In the genomic region with DNA sequence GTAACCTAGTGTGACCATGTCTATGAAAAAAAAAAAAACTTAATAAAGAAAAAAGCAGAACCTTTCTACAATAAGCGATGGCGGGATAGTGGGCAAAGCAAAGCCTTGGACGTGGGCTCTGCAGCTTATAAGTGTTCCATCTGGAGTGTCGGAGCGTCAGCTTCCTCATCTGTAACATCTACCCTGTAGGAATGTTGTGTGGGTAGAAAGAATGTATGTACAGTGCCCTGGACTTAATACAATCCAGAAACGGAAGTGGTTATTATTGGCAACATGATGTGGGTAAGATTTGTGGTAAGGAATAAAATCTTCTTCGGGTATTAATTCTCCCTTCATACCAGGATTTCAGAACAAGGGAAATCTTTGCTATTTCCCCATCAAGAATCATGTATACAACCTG, we compare ENCODE assay signal across 19 cellular contexts.
A peak's percentile ranks its signal among the peaks of the same experiment; 100 is the strongest.
DNase-seq lines count a peak whose midpoint lies in the region; ATAC-seq and TF ChIP-seq lines count a peak whose summit lies in the region.
"Had no signal": no experiment of that assay in that cellular context is flagged by ENCODE, and none has a peak within 500 bp of the region (broad histone marks: within the 10 kb centered on the region; RNA-seq: fewer than 3 reads in every experiment).

No MANE protein-coding gene starts in this region.

- peaks cover 10% of the 10 kb centered on the region for H3K9me3 ChIP-seq in IMR-90 (ENCODE audit: control insufficient read depth, insufficient read depth, low read length)
- H3K9me3 ChIP-seq in colonic mucosa = no peaks in the 10 kb centered on the region
- H3K9me3 ChIP-seq in endodermal cell (ENCODE audit: control insufficient read depth, low read length) = peaks cover 26% of the 10 kb centered on the region
- H3K9me3 ChIP-seq: gastrocnemius medialis had no signal

- POLR2A ChIA-PET in IMR-90 (lab: Charles Lee; ENCODE audit: unreplicated experiment) = interaction anchor here (0.6 kb wide), 1 partner anchor 9 kb away, joined by 3 read pairs; no protein-coding TSS in a partner anchor

- peaks cover 7% of the 10 kb centered on the region for H3K9me1 ChIP-seq in IMR-90 (ENCODE audit: insufficient read depth, low read length)

- H3K27ac Mint-ChIP-seq in chondrocyte (ENCODE audit: unreplicated experiment) (peak overlapping the region; percentile 87), endodermal cell (no peak overlapping the region)
- H3K27ac Mint-ChIP-seq: activated CD8-positive, alpha-beta T cell treated with anti-CD3 and anti-CD28 coated beads for 36 hours; activated naive CD4-positive, alpha-beta T cell treated with anti-CD3 and anti-CD28 coated beads, Interleukin-2, amount 10 ng/mL, durations not matched to agents 7 days and 5 days; stimulated activated naive B cell treated with anti-CD40 and anti-IgM and Interleukin-4, amounts not matched to agents 10 μg/mL and 1 μg/mL and 100 μg/mL, for 72 hours had no signal

- no TSS peak for BruUV-seq in IMR-90 (replicated peaks; lab: Mats Ljungman, UMichigan)

- H3K27ac ChIP-seq in IMR-90 (ENCODE audit: insufficient read depth, low read length) = no peak overlapping the region
- H3K27ac ChIP-seq in colonic mucosa = no peak overlapping the region
- H3K27ac ChIP-seq in endodermal cell (ENCODE audit: low read depth, low read length) = no peak overlapping the region
- H3K27ac ChIP-seq: gastrocnemius medialis, KMS-11, left lung, SJSA1, tibial nerve had no signal

- H3K56ac ChIP-seq in IMR-90 (ENCODE audit: extremely low read depth, insufficient read depth, low read length) = no peak overlapping the region

- H3K4me1 Mint-ChIP-seq in chondrocyte (ENCODE audit: low read depth) (peaks cover 51% of the 10 kb centered on the region), endodermal cell (peaks cover 6% of the 10 kb centered on the region)
- H3K4me1 Mint-ChIP-seq: activated naive CD4-positive, alpha-beta T cell treated with anti-CD3 and anti-CD28 coated beads, Interleukin-2, amount 10 ng/mL, durations not matched to agents 7 days and 5 days; stimulated activated naive B cell treated with anti-CD40 and anti-IgM and Interleukin-4, amounts not matched to agents 10 μg/mL and 1 μg/mL and 100 μg/mL, for 72 hours had no signal

- H4K5ac ChIP-seq in IMR-90 (ENCODE audit: low read depth, low read length) = no peak overlapping the region

- H3K79me1 ChIP-seq in IMR-90 (ENCODE audit: low read depth in 1 of 2, low read length in 2 of 2) = peaks cover 13 to 74% of the 10 kb centered on the region in 2 experiments

- H4K8ac ChIP-seq in IMR-90 (ENCODE audit: low read depth in 2 of 2, low read length in 2 of 2) = no peak overlapping the region

- H4K91ac ChIP-seq in IMR-90 (ENCODE audit: insufficient read depth, low read depth, low read length) = no peak overlapping the region

- no peak overlapping the region for H2BK20ac ChIP-seq in IMR-90 (ENCODE audit: low read depth, low read length)

- H3K4me1 ChIP-seq in IMR-90 (ENCODE audit: control insufficient read depth, insufficient read depth, low read length) (peaks cover 7% of the 10 kb centered on the region), colonic mucosa (no peaks in the 10 kb centered on the region), endodermal cell (ENCODE audit: control insufficient read depth, insufficient read depth, low read length) (no peaks in the 10 kb centered on the region)
- H3K4me1 ChIP-seq: gastrocnemius medialis, left lung, tibial nerve had no signal

- no peaks in the 10 kb centered on the region for H3K27me3 Mint-ChIP-seq in chondrocyte (ENCODE audit: low read depth)
- H3K27me3 Mint-ChIP-seq in endodermal cell (ENCODE audit: insufficient read depth) = no peaks in the 10 kb centered on the region
- H3K27me3 Mint-ChIP-seq: activated CD8-positive, alpha-beta T cell treated with anti-CD3 and anti-CD28 coated beads for 36 hours; activated naive CD4-positive, alpha-beta T cell treated with anti-CD3 and anti-CD28 coated beads, Interleukin-2, amount 10 ng/mL, durations not matched to agents 7 days and 5 days; stimulated activated naive B cell treated with anti-CD40 and anti-IgM and Interleukin-4, amounts not matched to agents 10 μg/mL and 1 μg/mL and 100 μg/mL, for 72 hours had no signal

- no peak overlapping the region for H2BK120ac ChIP-seq in IMR-90 (ENCODE audit: low read depth, low read length)

- no peak overlapping the region for H3K4me2 ChIP-seq in IMR-90 (ENCODE audit: low read depth, low read length)
- H3K4me2 ChIP-seq: KMS-11 had no signal

- TF ChIP-seq CTCF in AG09309 (IDR thresholded peaks at IDR 0.05; ENCODE audit: control insufficient read depth, insufficient read depth, low read depth, low read length, missing control alignments) = no peak
- no peak for TF ChIP-seq CTCF in IMR-90 (conservative IDR thresholded peaks at IDR 0.05; ENCODE audit: low read depth, low read length)
- no peak for TF ChIP-seq CTCF in chondrocyte (IDR thresholded peaks at IDR 0.05)
- no peak for TF ChIP-seq CTCF in colonic mucosa (IDR thresholded peaks at IDR 0.05)
- no peak for TF ChIP-seq CTCF in endodermal cell (conservative IDR thresholded peaks at IDR 0.05)

- no peak overlapping the region for H2AFZ ChIP-seq in IMR-90 (replicated peaks; ENCODE audit: low read length, poor library complexity)

- H3K18ac ChIP-seq in IMR-90 (ENCODE audit: low read depth, low read length) = no peak overlapping the region

- H2AK9ac ChIP-seq in IMR-90 (replicated peaks; ENCODE audit: low read depth, low read length, poor library complexity) = no peak overlapping the region

- dilution Hi-C loops in IMR-90 (cut with HindIII; ENCODE audit: low sequenced_read_pairs, unreplicated experiment) = no loop called here

- 0 out of 2 replicates have a peak overlapping the region, but pooled peaks have one; percentile 16 for H3K4ac ChIP-seq in IMR-90 (ENCODE audit: low read depth, low read length)

- DNase-seq in AG09309 (ENCODE audit: low read depth) (peak; percentile 89), IMR-90 (peak; percentile 25), chondrocyte (ENCODE audit: low spot score) (no peak), iris pigment epithelial cell (ENCODE audit: low read depth) (peak; percentile 65), colonic mucosa (no peak), NCI-H1105 (lab: John Stamatoyannopoulos, UW) (no peak), HuH-7.5 (ENCODE audit: low spot score) (no peak), endodermal cell (no peak)
- DNase-seq: activated CD8-positive, alpha-beta T cell treated with anti-CD3 and anti-CD28 coated beads for 36 hours; activated naive CD4-positive, alpha-beta T cell treated with anti-CD3 and anti-CD28 coated beads, Interleukin-2, amount 10 ng/mL, durations not matched to agents 7 days and 5 days; activated T-cell treated with anti-CD3 and anti-CD28 coated beads, Interleukin-2, amount 50 U/mL, for 4 hours; gastrocnemius medialis; left lung; retina; stimulated activated naive B cell treated with anti-CD40 and anti-IgM and Interleukin-4, amounts not matched to agents 10 μg/mL and 1 μg/mL and 100 μg/mL, for 72 hours had no signal

- no CpG with 5 or more reads among the region's 7 CpGs for WGBS in IMR-90 (ENCODE audit: extremely low coverage in 2 of 2, insufficient read length in 1 of 2), 2 experiments
- WGBS in endodermal cell (ENCODE audit: insufficient coverage in 1 of 2, insufficient read length in 1 of 2), 2 experiments = 84% methylated on average over 7 of the region's 7 CpGs; no CpG with 5 or more reads in 1 of the 2 experiments

- no peak overlapping the region for H2BK15ac ChIP-seq in IMR-90 (ENCODE audit: low read depth, low read length)

- H3K4me3 ChIP-seq in AG09309 (ENCODE audit: control insufficient read depth, low read depth, low read length) = no peak overlapping the region
- H3K4me3 ChIP-seq in IMR-90 (ENCODE audit: insufficient read depth, low read depth, low read length) = no peak overlapping the region
- H3K4me3 ChIP-seq in colonic mucosa = no peak overlapping the region
- no peak overlapping the region for H3K4me3 ChIP-seq in endodermal cell (ENCODE audit: low read length)
- H3K4me3 ChIP-seq: gastrocnemius medialis, left lung, SJSA1, tibial nerve had no signal

- H3K9ac ChIP-seq in IMR-90 (ENCODE audit: low read depth, low read length) = no peak overlapping the region
- no peak overlapping the region for H3K9ac ChIP-seq in colonic mucosa (ENCODE audit: low read depth in 2 of 2, low read length in 2 of 2)
- no peak overlapping the region for H3K9ac ChIP-seq in endodermal cell (ENCODE audit: extremely low read depth, low read length, poor library complexity, severe bottlenecking)
- H3K9ac ChIP-seq: KMS-11 had no signal

- H3K14ac ChIP-seq in IMR-90 (replicated peaks; ENCODE audit: low read depth, low read length) = no peak overlapping the region

- H2AK5ac ChIP-seq in IMR-90 (ENCODE audit: low read depth, low read length) = no peak overlapping the region

- no peaks in the 10 kb centered on the region for H3K27me3 ChIP-seq in IMR-90 (ENCODE audit: control insufficient read depth, insufficient read depth, low read length)
- no peaks in the 10 kb centered on the region for H3K27me3 ChIP-seq in colonic mucosa
- H3K27me3 ChIP-seq in endodermal cell (ENCODE audit: control insufficient read depth, insufficient read depth, low read length, poor library complexity, severe bottlenecking) = no peaks in the 10 kb centered on the region
- H3K27me3 ChIP-seq: gastrocnemius medialis, left lung, SJSA1, tibial nerve had no signal

- ATAC-seq in IMR-90 (ENCODE audit: low read depth) = no peak
- ATAC-seq: activated CD8-positive, alpha-beta T cell treated with anti-CD3 and anti-CD28 coated beads for 36 hours; activated T-cell treated with anti-CD3 and anti-CD28 coated beads, Interleukin-2, amount 50 U/mL, for 4 hours; gastrocnemius medialis; HCT116; left lung; stimulated activated naive B cell treated with anti-CD40 and anti-IgM and Interleukin-4, amounts not matched to agents 10 μg/mL and 1 μg/mL and 100 μg/mL, for 72 hours had no signal

- no peaks in the 10 kb centered on the region; the same call in 1 of the 2 replicates for H4K20me1 ChIP-seq in IMR-90 (ENCODE audit: insufficient read depth, low read length)

- H3K36me3 Mint-ChIP-seq in chondrocyte (ENCODE audit: low read depth) (peaks cover 14% of the 10 kb centered on the region), endodermal cell (ENCODE audit: low read depth) (peaks cover 46% of the 10 kb centered on the region)
- H3K36me3 Mint-ChIP-seq: activated naive CD4-positive, alpha-beta T cell treated with anti-CD3 and anti-CD28 coated beads, Interleukin-2, amount 10 ng/mL, durations not matched to agents 7 days and 5 days had no signal

- H3K23ac ChIP-seq in IMR-90 (ENCODE audit: low read depth, low read length) = no peak overlapping the region

- TF ChIP-seq RAD21 in IMR-90 (IDR thresholded peaks at IDR 0.05; ENCODE audit: low read length) = no peak

- no peak overlapping the region for H2BK5ac ChIP-seq in IMR-90 (ENCODE audit: low read depth, low read length, poor library complexity, severe bottlenecking)

- intact Hi-C loops in IMR-90 (cut with micrococcal nuclease) = no loop called here
- intact Hi-C loops in colonic mucosa (cut with DNase I) = no loop called here

- H3K9me3 Mint-ChIP-seq in chondrocyte (ENCODE audit: low read depth) = peaks cover 15% of the 10 kb centered on the region
- peaks cover 29% of the 10 kb centered on the region for H3K9me3 Mint-ChIP-seq in endodermal cell

- CTCF ChIA-PET in IMR-90 (lab: Yijun Ruan, JAX) = no interaction called here

- TF ChIP-seq POLR2A in IMR-90 (IDR thresholded peaks at IDR 0.05; ENCODE audit: low read depth, low read length) = no peak

- in situ Hi-C loops in IMR-90 (cut with MboI; ENCODE audit: low sequenced_read_pairs) = no loop called here

- H3K4me3 Mint-ChIP-seq in chondrocyte (ENCODE audit: unreplicated experiment) (no peak overlapping the region), endodermal cell (no peak overlapping the region)
- H3K4me3 Mint-ChIP-seq: activated CD8-positive, alpha-beta T cell treated with anti-CD3 and anti-CD28 coated beads for 36 hours; activated naive CD4-positive, alpha-beta T cell treated with anti-CD3 and anti-CD28 coated beads, Interleukin-2, amount 10 ng/mL, durations not matched to agents 7 days and 5 days; activated T-cell treated with anti-CD3 and anti-CD28 coated beads, Interleukin-2, amount 50 U/mL, for 4 hours; stimulated activated naive B cell treated with anti-CD40 and anti-IgM and Interleukin-4, amounts not matched to agents 10 μg/mL and 1 μg/mL and 100 μg/mL, for 72 hours had no signal

- H3K36me3 ChIP-seq in IMR-90 (ENCODE audit: control insufficient read depth, insufficient read depth, low read length) (no peaks in the 10 kb centered on the region), colonic mucosa (no peaks in the 10 kb centered on the region), endodermal cell (ENCODE audit: control insufficient read depth, insufficient read depth, low read length) (peaks cover 58% of the 10 kb centered on the region)
- H3K36me3 ChIP-seq: gastrocnemius medialis, left lung, SJSA1 had no signal

Comparison
In these comparisons a context has a peak if more than half of its experiments do, and no peak if none do; other contexts are left out.
1. DNase-seq: peak in AG09309 (single experiment), IMR-90 (single experiment) and iris pigment epithelial cell (single experiment); none in chondrocyte (single experiment), colonic mucosa (single experiment), NCI-H1105 (single experiment), HuH-7.5 (single experiment) and endodermal cell (single experiment).